Comparison of ENCODE assay signal across 11 cellular contexts in genomic region chr5:155049569-155050383, GRCh38. TPM values are rescaled to one million over a fixed set of nuclear protein-coding genes. Genes with fewer than 3 reads are reported as not detected.
DNase-seq lines count a peak whose midpoint lies in the region; ATAC-seq and TF ChIP-seq lines count a peak whose summit lies in the region.
"Had no signal": no experiment of that assay in that cellular context is flagged by ENCODE, and none has a peak within 500 bp of the region (broad histone marks: within the 10 kb centered on the region; RNA-seq: fewer than 3 reads in every experiment).

No MANE protein-coding gene starts in this region.

- ATAC-seq in GM18511 (IDR thresholded peaks at IDR 0.05; ENCODE audit: unreplicated experiment) = no peak

- H3K36me3 ChIP-seq in BJ (ENCODE audit: control insufficient read depth, insufficient read depth, low read length) (no peaks in the 10 kb centered on the region), Peyer's patch (no peaks in the 10 kb centered on the region)

- H3K4me3 ChIP-seq in BJ (ENCODE audit: low read depth, low read length) (no peak overlapping the region), Peyer's patch (no peak overlapping the region)

- H3K27ac ChIP-seq in Peyer's patch = no peak overlapping the region

- H3K4me1 ChIP-seq in Peyer's patch = no peaks in the 10 kb centered on the region

- no peaks in the 10 kb centered on the region for H3K27me3 ChIP-seq in BJ (ENCODE audit: control insufficient read depth, insufficient read depth, low read length)
- H3K27me3 ChIP-seq in Peyer's patch = no peaks in the 10 kb centered on the region

- TF ChIP-seq POLR2A in Peyer's patch (IDR thresholded peaks at IDR 0.05) = no peak

- H3K9me3 ChIP-seq in Peyer's patch = no peaks in the 10 kb centered on the region

- POLR2A ChIA-PET in BJ (lab: Charles Lee) = no interaction called here

- in situ Hi-C loops in SK-MEL-5 (cut with HindIII; ENCODE audit: low pct_unique_long_range_greater_than_20kb, low sequenced_read_pairs) = no loop called here
- in situ Hi-C loops in G401 (cut with HindIII; ENCODE audit: low sequenced_read_pairs) = no loop called here

- CTCF ChIA-PET in BJ (lab: Yijun Ruan, JAX) = no interaction called here

- DNase-seq in BJ (ENCODE audit: low read depth) (no peak), GM20000 (ENCODE audit: low spot score) (no peak), SK-MEL-5 (ENCODE audit: low read depth, low spot score) (peak; percentile 52), iPS DF 19.7 (ENCODE audit: low read depth, low spot score) (peak; percentile 50), A172 (ENCODE audit: low spot score) (no peak), Peyer's patch (no peak), G401 (ENCODE audit: low spot score) (no peak)
- DNase-seq: activated CD8-positive, alpha-beta memory T cell treated with anti-CD3 and anti-CD28 coated beads for 24 hours; RPMI8226 had no signal

- TF ChIP-seq CTCF in BJ (IDR thresholded peaks at IDR 0.05; ENCODE audit: insufficient read depth, low read depth, low read length) (peak; percentile 36; the same call in 1 of the 2 replicates), GM20000 (IDR thresholded peaks at IDR 0.05; ENCODE audit: extremely low read depth, missing control alignments) (peak; percentile 45), Peyer's patch (IDR thresholded peaks at IDR 0.05) (peak in 2 of 6 experiments; percentile 11 to 15)

RNA-seq across cellular contexts. Expression of gene KIF4B, which starts 36.2 kb away (rescaled TPM):
- polyA plus RNA-seq in BJ (2011; rRNA removed) = not detected in 2 replicates
- 0.05 TPM in 1 of 2 replicates, not detected in the other for polyA minus RNA-seq in BJ (2011; rRNA and poly(A)+ RNA removed)
- total RNA-seq in SK-MEL-5 (2014; rRNA removed; shearing (Covaris generic)) = not detected in 2 replicates
- not detected in 2 replicates for polyA plus RNA-seq in SK-MEL-5 (2015; cell fraction: cytosol; rRNA removed)
- not detected in 2 replicates for polyA plus RNA-seq in SK-MEL-5 (2015; cell fraction: nucleus; rRNA removed)
- total RNA-seq in A172 (2014; rRNA removed; shearing (Covaris generic)) = 0.02 TPM in 1 of 2 replicates, not detected in the other
- total RNA-seq in Peyer's patch = not detected
- 0.06 and 0.07 TPM in 2 replicates for total RNA-seq in G401 (2014; rRNA removed; shearing (Covaris generic))
- polyA plus RNA-seq: liver had no signal

Comparison
In these comparisons a context has a peak if more than half of its experiments do, and no peak if none do; other contexts are left out.
1. DNase-seq: peak in SK-MEL-5 (single experiment) and iPS DF 19.7 (single experiment); none in BJ (single experiment), GM20000 (single experiment), A172 (single experiment), Peyer's patch (0 of 3) and G401 (single experiment).